Comparison of ENCODE assay signal across 9 cellular contexts in genomic region chr1:109395602-109396512, GRCh38.
DNase-seq lines count a peak whose midpoint lies in the region; ATAC-seq and TF ChIP-seq lines count a peak whose summit lies in the region.
"Had no signal": no experiment of that assay in that cellular context is flagged by ENCODE, and none has a peak within 500 bp of the region (broad histone marks: within the 10 kb centered on the region; RNA-seq: fewer than 3 reads in every experiment).

No MANE protein-coding gene starts in this region.

- H3K36me3 ChIP-seq in KMS-11 (ENCODE audit: insufficient read depth) (no peaks in the 10 kb centered on the region), muscle layer of duodenum (ENCODE audit: control insufficient read depth in 1 of 2, insufficient read depth in 2 of 2, low read length in 2 of 2) (peaks cover 0 to under 1% of the 10 kb centered on the region in 2 donors)

- TF ChIP-seq CTCF in AG04449 (IDR thresholded peaks at IDR 0.05; ENCODE audit: insufficient read depth, low read length, missing control alignments) (no peak), KMS-11 (conservative IDR thresholded peaks at IDR 0.05; ENCODE audit: low read depth, low read length) (no peak)

- no peaks in the 10 kb centered on the region for H3K9me3 ChIP-seq in muscle layer of duodenum (ENCODE audit: control insufficient read depth in 1 of 2, low read length in 2 of 2)

- H3K9ac ChIP-seq in KMS-11 = no peak overlapping the region

- ATAC-seq in central memory CD8-positive, alpha-beta T cell (replicated peaks; ENCODE audit: extremely low read depth, poor library complexity, severe bottlenecking) = no peak
- ATAC-seq in HG02759 (IDR thresholded peaks at IDR 0.05; ENCODE audit: unreplicated experiment) = no peak
- ATAC-seq in GM19463 (IDR thresholded peaks at IDR 0.05; ENCODE audit: unreplicated experiment) = no peak

- peaks cover 6% of the 10 kb centered on the region for H3K4me1 Mint-ChIP-seq in central memory CD8-positive, alpha-beta T cell

- no peaks in the 10 kb centered on the region for H3K9me3 Mint-ChIP-seq in central memory CD8-positive, alpha-beta T cell

- no peak overlapping the region for H2AFZ ChIP-seq in KMS-11 (ENCODE audit: low read depth)

- H3K27ac ChIP-seq in KMS-11 = no peak overlapping the region
- peak overlapping the region; percentile 87 for H3K27ac ChIP-seq in muscle layer of duodenum (ENCODE audit: low read length)

- peaks cover 51% of the 10 kb centered on the region for H3K27me3 Mint-ChIP-seq in central memory CD8-positive, alpha-beta T cell

- no peak overlapping the region for H3K27ac Mint-ChIP-seq in central memory CD8-positive, alpha-beta T cell (ENCODE audit: low read depth)

- POLR2A ChIA-PET in AG04449 (lab: Yijun Ruan, JAX) = interaction anchor here (0.6 to 2.3 kb wide), 2 partner anchors 46 to 119 kb away, joined by 3 to 10 read pairs; no protein-coding TSS in a partner anchor

- H3K27me3 ChIP-seq in KMS-11 (ENCODE audit: insufficient read depth, low read depth) (peaks cover 9% of the 10 kb centered on the region), muscle layer of duodenum (ENCODE audit: low read depth, low read length) (no peaks in the 10 kb centered on the region)

- peak overlapping the region; percentile 63; the same call in 1 of the 2 replicates for H3K4me2 ChIP-seq in KMS-11

- DNase-seq in AG04449 (ENCODE audit: low read depth, low spot score) (no peak), cerebellar nuclear complex (lab: John Stamatoyannopoulos, UW) (no peak), SHP77 (lab: John Stamatoyannopoulos, UW) (no peak)
- DNase-seq in central memory CD8-positive, alpha-beta T cell (ENCODE audit: low spot score in 2 of 2) = no peak
- DNase-seq: NCI-H2171 had no signal

- peaks cover 3% of the 10 kb centered on the region; the same call in 1 of the 2 replicates for H3K79me2 ChIP-seq in KMS-11 (ENCODE audit: insufficient read depth, low read depth)

- CTCF ChIA-PET in AG04449 (lab: Yijun Ruan, JAX) = interaction anchor here (0.7 to 12.8 kb wide), 12 partner anchors 10 to 296 kb away, joined by 3 to 340 read pairs (median 4); partner anchors contain the start of genes CYB561D1 and PSRC1

- H3K4me1 ChIP-seq in KMS-11 (ENCODE audit: low read depth, poor library complexity, severe bottlenecking) = peaks cover 63% of the 10 kb centered on the region
- peaks cover 31 to 49% of the 10 kb centered on the region in 2 donors for H3K4me1 ChIP-seq in muscle layer of duodenum (ENCODE audit: control insufficient read depth in 1 of 2, insufficient read depth in 2 of 2, low read length in 2 of 2)

- peaks cover 3% of the 10 kb centered on the region for H3K36me3 Mint-ChIP-seq in central memory CD8-positive, alpha-beta T cell (ENCODE audit: insufficient read depth)

- H3K4me3 ChIP-seq in AG04449 (ENCODE audit: low read depth, low read length) = peak overlapping the region; percentile 63
- H3K4me3 ChIP-seq in KMS-11 (IDR thresholded peaks at IDR 0.05; ENCODE audit: insufficient read depth, low read depth, low read length) = no peak overlapping the region
- H3K4me3 ChIP-seq in muscle layer of duodenum (ENCODE audit: low read depth in 1 of 2, low read length in 2 of 2) = peak overlapping the region; percentile 59 to 65

- no peaks in the 10 kb centered on the region for H4K20me1 ChIP-seq in KMS-11 (ENCODE audit: insufficient read depth)

- peak overlapping the region; percentile 72 for H3K4me3 Mint-ChIP-seq in central memory CD8-positive, alpha-beta T cell
